Comparison of ENCODE assay signal across 8 cellular contexts in genomic region chr7:130669051-130669700, GRCh38. TPM values are rescaled to one million over a fixed set of nuclear protein-coding genes. Genes with fewer than 3 reads are reported as not detected.
DNase-seq lines count a peak whose midpoint lies in the region; ATAC-seq, FAIRE-seq and TF ChIP-seq lines count a peak whose summit lies in the region.

No MANE protein-coding gene starts in this region.

- peak overlapping the region; percentile 84 for H3K4me3 Mint-ChIP-seq in stimulated activated naive CD8-positive, alpha-beta T cell treated with anti-CD3 and anti-CD28 coated beads, Interleukin-15, Interleukin-2, amounts not matched to agents 100 ng/mL and 50 ng/mL, for 24 hours
- H3K4me3 Mint-ChIP-seq in natural killer cell: peak overlapping the region; percentile 88

- H3K9me3 ChIP-seq in SK-N-MC (ENCODE audit: low read depth, low read length): no peaks in the 10 kb centered on the region
- no peaks in the 10 kb centered on the region for H3K9me3 ChIP-seq in endothelial cell of umbilical vein (replicated peaks; ENCODE audit: control insufficient read depth, insufficient read depth, low read length)

- peak overlapping the region; percentile 99 for H3K4me3 ChIP-seq in SK-N-MC
- H3K4me3 ChIP-seq in endothelial cell of umbilical vein (replicated peaks in 1 of 3; ENCODE audit: insufficient read depth in 1 of 3, low read depth in 1 of 3, low read length in 3 of 3): peak overlapping the region; percentile 25 to 87 (median 77)

- peaks cover 2% of the 10 kb centered on the region for H3K36me3 Mint-ChIP-seq in stimulated activated naive CD8-positive, alpha-beta T cell treated with anti-CD3 and anti-CD28 coated beads, Interleukin-15, Interleukin-2, amounts not matched to agents 100 ng/mL and 50 ng/mL, for 24 hours (ENCODE audit: low read depth)
- no peaks in the 10 kb centered on the region for H3K36me3 Mint-ChIP-seq in natural killer cell

- H3K4me1 Mint-ChIP-seq in stimulated activated naive CD8-positive, alpha-beta T cell treated with anti-CD3 and anti-CD28 coated beads, Interleukin-15, Interleukin-2, amounts not matched to agents 100 ng/mL and 50 ng/mL, for 24 hours (ENCODE audit: low read depth): peaks cover 20% of the 10 kb centered on the region
- peaks cover 17 to 21% of the 10 kb centered on the region in 2 donors for H3K4me1 Mint-ChIP-seq in natural killer cell

- peak overlapping the region; percentile 83 for H3K9ac ChIP-seq in SK-N-MC (ENCODE audit: insufficient read length)
- peak overlapping the region; percentile 11 for H3K9ac ChIP-seq in endothelial cell of umbilical vein (replicated peaks; ENCODE audit: extremely low read depth, insufficient read depth, low read length)

- no peaks in the 10 kb centered on the region for H3K79me2 ChIP-seq in endothelial cell of umbilical vein (ENCODE audit: control insufficient read depth, insufficient read depth, low read length)

- DNase-seq in stimulated activated naive CD8-positive, alpha-beta T cell treated with anti-CD3 and anti-CD28 coated beads, Interleukin-15, Interleukin-2, amounts not matched to agents 100 U/mL and 50 U/mL, for 24 hours: no peak
- DNase-seq in SK-N-MC (ENCODE audit: low read depth, low spot score) (no peak), endothelial cell of umbilical vein (ENCODE audit: low read depth, low spot score) (no peak), natural killer cell (no peak), NCI-H128 (lab: John Stamatoyannopoulos, UW; ENCODE audit: unreplicated experiment) (no peak)
- DNase-seq in stimulated activated CD4-positive, alpha-beta T cell treated with anti-CD3 and anti-CD28 coated beads, Interleukin-4, amount 100 ng/mL, for 1 hour: no peak

- POLR2A ChIA-PET in endothelial cell of umbilical vein (lab: Charles Lee): no interaction called here

- H3K27me3 ChIP-seq in endothelial cell of umbilical vein (ENCODE audit: control insufficient read depth in 2 of 2, insufficient read depth in 2 of 2, low read length in 2 of 2): peaks cover 2 to 10% of the 10 kb centered on the region in 2 experiments

- no peaks in the 10 kb centered on the region for H3K9me1 ChIP-seq in endothelial cell of umbilical vein (replicated peaks; ENCODE audit: control insufficient read depth, extremely low read depth, insufficient read depth, low read length)

- H3K27ac Mint-ChIP-seq in stimulated activated naive CD8-positive, alpha-beta T cell treated with anti-CD3 and anti-CD28 coated beads, Interleukin-15, Interleukin-2, amounts not matched to agents 100 ng/mL and 50 ng/mL, for 24 hours: peak overlapping the region; percentile 79
- peak overlapping the region; percentile 72 to 81 for H3K27ac Mint-ChIP-seq in natural killer cell

- intact Hi-C loops in endothelial cell of umbilical vein (cut with micrococcal nuclease) (no loop called here), natural killer cell (cut with micrococcal nuclease) (loop anchor here (5.0 kb wide), 1 partner anchor 597 kb away; the partner anchor contains the start of gene KLHDC10)

- TF ChIP-seq CTCF in endothelial cell of umbilical vein (IDR thresholded peaks at IDR 0.05; ENCODE audit: extremely low read depth in 1 of 2, insufficient read depth in 1 of 2, low read depth in 1 of 2, low read length in 2 of 2) (no peak), natural killer cell (IDR thresholded peaks at IDR 0.05) (no peak)

- CTCF ChIA-PET in endothelial cell of umbilical vein (lab: Charles Lee): no interaction called here

- no peak for FAIRE-seq in endothelial cell of umbilical vein (lab: Jason Lieb, UNC)

- TSS peak; percentile 88 for BruUV-seq in endothelial cell of umbilical vein (replicated peaks; lab: Mats Ljungman, UMichigan)

- peak overlapping the region; percentile 86 for H3K4me2 ChIP-seq in endothelial cell of umbilical vein (ENCODE audit: insufficient read depth, low read length)

- H3K36me3 ChIP-seq in SK-N-MC (ENCODE audit: insufficient read depth, low read length): peaks cover 9% of the 10 kb centered on the region; the same call in 1 of the 2 replicates
- H3K36me3 ChIP-seq in endothelial cell of umbilical vein (ENCODE audit: control insufficient read depth in 2 of 2, extremely low read depth in 1 of 2, insufficient read depth in 2 of 2, low read length in 2 of 2): no peaks in the 10 kb centered on the region

- no peak for TF ChIP-seq POLR2A in endothelial cell of umbilical vein (IDR thresholded peaks at IDR 0.05; ENCODE audit: low read depth, low read length)

- dilution Hi-C loops in endothelial cell of umbilical vein (cut with MboI; ENCODE audit: extremely low pct_ligation_motif_present, low sequenced_read_pairs): no loop called here

- H3K9me3 Mint-ChIP-seq in stimulated activated naive CD8-positive, alpha-beta T cell treated with anti-CD3 and anti-CD28 coated beads, Interleukin-15, Interleukin-2, amounts not matched to agents 100 ng/mL and 50 ng/mL, for 24 hours: no peaks in the 10 kb centered on the region
- H3K9me3 Mint-ChIP-seq in natural killer cell: no peaks in the 10 kb centered on the region

- H2AFZ ChIP-seq in endothelial cell of umbilical vein (ENCODE audit: low read depth, low read length): peak overlapping the region; percentile 95

- ATAC-seq in stimulated activated naive CD8-positive, alpha-beta T cell treated with anti-CD3 and anti-CD28 coated beads, Interleukin-15, Interleukin-2, amounts not matched to agents 100 U/mL and 50 U/mL, for 24 hours: no peak
- ATAC-seq in HG03039 (IDR thresholded peaks at IDR 0.05; ENCODE audit: unreplicated experiment) (peak; percentile 8), natural killer cell (peak in 1 of 3 donors; percentile 3)

- H3K4me1 ChIP-seq in endothelial cell of umbilical vein (ENCODE audit: control insufficient read depth, extremely low read depth, insufficient read depth, low read length): peaks cover 4% of the 10 kb centered on the region

- H3K27ac ChIP-seq in SK-N-MC (0 out of 2 replicates have a peak overlapping the region, but pooled peaks have one; percentile 7), endothelial cell of umbilical vein (ENCODE audit: insufficient read depth, low read depth, low read length) (no peak overlapping the region)

- no peaks in the 10 kb centered on the region for H4K20me1 ChIP-seq in endothelial cell of umbilical vein (replicated peaks; ENCODE audit: control insufficient read depth, extremely low read depth, insufficient read depth, low read length)

- peaks cover 10% of the 10 kb centered on the region for H3K27me3 Mint-ChIP-seq in stimulated activated naive CD8-positive, alpha-beta T cell treated with anti-CD3 and anti-CD28 coated beads, Interleukin-15, Interleukin-2, amounts not matched to agents 100 ng/mL and 50 ng/mL, for 24 hours
- peaks cover 7 to 14% of the 10 kb centered on the region in 2 donors for H3K27me3 Mint-ChIP-seq in natural killer cell (ENCODE audit: low read depth in 2 of 2)

TF ChIP-seq in endothelial cell of umbilical vein, 7 proteins besides CTCF, POLR2A, EP300 and RAD21:
- TF ChIP-seq POLR2AphosphoS5 (IDR thresholded peaks at IDR 0.05; ENCODE audit: insufficient read depth, low read depth, low read length): no peak
- no peak for TF ChIP-seq JUN (IDR thresholded peaks at IDR 0.05; ENCODE audit: borderline replicate concordance, insufficient read depth, insufficient read length, low read depth)
- TF ChIP-seq FOS (IDR thresholded peaks at IDR 0.05; ENCODE audit: borderline replicate concordance, insufficient read depth, low read length): no peak
- TF ChIP-seq MYC (IDR thresholded peaks at IDR 0.05; ENCODE audit: low read depth, low read length): no peak
- no peak for TF ChIP-seq MAX (IDR thresholded peaks at IDR 0.05; ENCODE audit: insufficient read depth, insufficient read length)
- no peak for TF ChIP-seq GATA2 (IDR thresholded peaks at IDR 0.05; ENCODE audit: insufficient read depth, insufficient read length, low read depth, low read length)
- TF ChIP-seq EZH2 (IDR thresholded peaks at IDR 0.05; ENCODE audit: borderline replicate concordance, low read depth, low read length, severe bottlenecking): no peak

RNA-seq across cellular contexts. Expression of gene COPG2, which starts 0.6 kb away (rescaled TPM):
- total RNA-seq in endothelial cell of umbilical vein (9.4 and 19.0 TPM in 2 replicates), natural killer cell (1 to 10 TPM; 6.6 to 9.1 (median 8.9) TPM)
- 11.3 and 11.6 TPM in 2 replicates for polyA plus RNA-seq in endothelial cell of umbilical vein
- 15.8 and 17.4 TPM in 2 replicates for polyA plus RNA-seq in endothelial cell of umbilical vein (2011; cell fraction: cytosol; rRNA removed)
- 12.5 and 14.4 TPM in 2 replicates for polyA plus RNA-seq in endothelial cell of umbilical vein (2011; cell fraction: nucleus; rRNA removed)
- polyA plus RNA-seq in endothelial cell of umbilical vein (2012): 17.6 and 18.3 TPM in 2 replicates
- 25.8 and 30.5 TPM in 2 replicates for polyA minus RNA-seq in endothelial cell of umbilical vein
- 12.7 TPM for polyA minus RNA-seq in endothelial cell of umbilical vein (2011; cell fraction: cytosol; rRNA and poly(A)+ RNA removed)
- 11.8 and 19.4 TPM in 2 replicates for polyA minus RNA-seq in endothelial cell of umbilical vein (2011; cell fraction: nucleus; rRNA and poly(A)+ RNA removed)

RNA-seq across cellular contexts. Expression of gene TSGA13, which starts 17.2 kb away (rescaled TPM):
- not detected in 2 replicates for total RNA-seq in endothelial cell of umbilical vein
- not detected in 2 replicates for polyA plus RNA-seq in endothelial cell of umbilical vein
- not detected in 2 replicates for polyA plus RNA-seq in endothelial cell of umbilical vein (2011; cell fraction: cytosol; rRNA removed)
- polyA plus RNA-seq in endothelial cell of umbilical vein (2011; cell fraction: nucleus; rRNA removed): not detected in 2 replicates
- polyA plus RNA-seq in endothelial cell of umbilical vein (2012): not detected in 2 replicates
- polyA minus RNA-seq in endothelial cell of umbilical vein: not detected in 2 replicates
- polyA minus RNA-seq in endothelial cell of umbilical vein (2011; cell fraction: cytosol; rRNA and poly(A)+ RNA removed): not detected
- polyA minus RNA-seq in endothelial cell of umbilical vein (2011; cell fraction: nucleus; rRNA and poly(A)+ RNA removed): not detected in 2 replicates
- not detected for total RNA-seq in natural killer cell
